ENCODE assay signal across 1 cellular context in the genomic region with DNA sequence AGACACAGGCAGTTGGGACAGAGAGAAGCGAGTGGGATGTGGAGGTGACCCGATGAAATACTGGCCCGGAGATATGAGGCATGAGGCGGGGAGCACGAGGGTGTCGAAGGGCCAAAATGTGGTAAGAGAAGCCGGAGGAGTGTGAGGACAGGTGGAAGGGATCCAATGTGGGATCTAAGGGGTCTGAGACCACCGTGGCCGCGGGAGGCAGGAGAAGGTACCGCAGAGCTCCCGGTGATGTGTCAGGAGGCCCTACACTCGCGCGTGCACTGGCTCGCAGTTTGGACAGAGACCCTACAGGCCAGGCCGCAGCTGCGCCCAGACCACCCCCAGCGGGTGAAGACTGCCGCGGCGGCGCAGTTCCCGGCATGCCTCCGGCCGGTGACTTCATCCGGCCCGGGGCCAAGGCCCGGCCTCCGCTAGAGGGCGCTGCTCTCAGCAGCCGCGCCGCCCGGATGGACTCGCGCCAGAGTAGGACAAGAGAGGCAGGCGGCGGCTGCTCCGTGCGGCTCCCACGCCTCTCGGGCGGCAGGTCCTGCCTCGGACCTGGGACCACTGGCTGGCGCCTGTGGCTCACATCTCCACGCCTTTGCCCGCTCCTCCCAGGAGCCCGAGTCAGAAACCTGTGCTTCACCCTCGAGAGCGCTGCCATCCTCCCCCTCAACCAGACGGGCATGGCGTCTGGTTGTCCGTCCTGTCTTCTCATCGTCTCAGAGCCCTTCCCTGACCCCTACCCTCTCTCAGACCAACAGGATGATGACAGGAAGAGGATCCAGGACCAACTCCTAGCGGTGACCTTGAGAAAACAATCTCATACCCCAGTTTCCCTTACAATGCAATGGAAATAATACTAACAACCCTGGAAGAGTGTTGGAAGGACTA.
TF ChIP-seq lines count a peak whose summit lies in the region.

No MANE protein-coding gene starts in this region.

TF ChIP-seq in HepG2, 621 proteins besides CTCF, POLR2A, EP300 and RAD21 (continued from another document and continues in another):
- TF ChIP-seq ZNF256 (CRISPR knock-in tag; conservative IDR thresholded peaks at IDR 0.05): no peak
- peak; percentile 34; the same call in 1 of the 2 replicates for TF ChIP-seq SUZ12 (IDR thresholded peaks at IDR 0.05; ENCODE audit: low read depth, low read length)
- no peak for TF ChIP-seq ZNF615 (CRISPR knock-in tag; IDR thresholded peaks at IDR 0.05; ENCODE audit: borderline replicate concordance)
- TF ChIP-seq GZF1 (CRISPR knock-in tag; IDR thresholded peaks at IDR 0.05): no peak
- TF ChIP-seq TP53 (CRISPR knock-in tag; conservative IDR thresholded peaks at IDR 0.05): no peak
- TF ChIP-seq SRY (CRISPR knock-in tag; IDR thresholded peaks at IDR 0.05): peak; percentile 12; the same call in 1 of the 2 replicates
- TF ChIP-seq ELF3 (CRISPR knock-in tag; IDR thresholded peaks at IDR 0.05): peak; percentile 47
- TF ChIP-seq ZNF12 (CRISPR knock-in tag; IDR thresholded peaks at IDR 0.05): peak; percentile 53; the same call in 1 of the 2 replicates
- TF ChIP-seq FOXO1 (CRISPR knock-in tag; IDR thresholded peaks at IDR 0.05): peak; percentile 82
- peak; percentile 96; the same call in 1 of the 2 replicates for TF ChIP-seq ZFP91 (CRISPR knock-in tag; IDR thresholded peaks at IDR 0.05; ENCODE audit: borderline replicate concordance)
- TF ChIP-seq U2AF1 (optimal IDR thresholded peaks at IDR 0.05; ENCODE audit: low read depth, low read length): peak; percentile 61
- TF ChIP-seq BCL3 (CRISPR knock-in tag; IDR thresholded peaks at IDR 0.05): no peak
- peak; percentile 73 for TF ChIP-seq ETV6 (CRISPR knock-in tag; conservative IDR thresholded peaks at IDR 0.05)
- no peak; the same call in 1 of the 2 replicates for TF ChIP-seq PRMT3 (CRISPR knock-in tag; IDR thresholded peaks at IDR 0.05; ENCODE audit: borderline replicate concordance, low read depth)
- TF ChIP-seq, protein P1, sequence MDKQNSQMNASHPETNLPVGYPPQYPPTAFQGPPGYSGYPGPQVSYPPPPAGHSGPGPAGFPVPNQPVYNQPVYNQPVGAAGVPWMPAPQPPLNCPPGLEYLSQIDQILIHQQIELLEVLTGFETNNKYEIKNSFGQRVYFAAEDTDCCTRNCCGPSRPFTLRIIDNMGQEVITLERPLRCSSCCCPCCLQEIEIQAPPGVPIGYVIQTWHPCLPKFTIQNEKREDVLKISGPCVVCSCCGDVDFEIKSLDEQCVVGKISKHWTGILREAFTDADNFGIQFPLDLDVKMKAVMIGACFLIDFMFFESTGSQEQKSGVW (CRISPR knock-in tag; IDR thresholded peaks at IDR 0.05; ENCODE audit: borderline replicate concordance): peak; percentile 90; the same call in 1 of the 2 replicates
- no peak for TF ChIP-seq ZBTB8A (CRISPR knock-in tag; IDR thresholded peaks at IDR 0.05; ENCODE audit: borderline replicate concordance, low read depth)
- no peak for TF ChIP-seq ZSCAN5A (CRISPR knock-in tag; IDR thresholded peaks at IDR 0.05; ENCODE audit: borderline replicate concordance)
- TF ChIP-seq, protein P2, sequence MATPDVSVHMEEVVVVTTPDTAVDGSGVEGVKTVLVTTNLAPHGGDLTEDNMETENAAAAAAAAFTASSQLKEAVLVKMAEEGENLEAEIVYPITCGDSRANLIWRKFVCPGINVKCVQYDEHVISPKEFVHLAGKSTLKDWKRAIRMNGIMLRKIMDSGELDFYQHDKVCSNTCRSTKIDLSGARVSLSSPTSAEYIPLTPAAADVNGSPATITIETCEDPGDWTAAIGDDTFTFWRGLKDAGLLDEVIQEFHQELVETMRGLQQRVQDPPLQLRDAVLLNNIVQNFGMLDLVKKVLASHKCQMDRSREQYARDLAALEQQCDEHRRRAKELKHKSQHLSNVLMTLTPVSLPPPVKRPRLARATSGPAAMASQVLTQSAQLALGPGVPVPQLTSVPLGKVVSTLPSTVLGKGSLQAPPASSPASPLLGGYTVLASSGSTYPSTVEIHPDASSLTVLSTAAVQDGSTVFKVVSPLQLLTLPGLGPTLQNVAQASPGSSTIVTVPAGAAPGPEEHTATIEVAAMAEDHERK (CRISPR knock-in tag; IDR thresholded peaks at IDR 0.05; ENCODE audit: low read depth): no peak
- no peak for TF ChIP-seq MTF1 (CRISPR knock-in tag; IDR thresholded peaks at IDR 0.05)
- 0 out of 2 replicates have a peak, but pooled peaks have one; percentile 24 for TF ChIP-seq SP140L (CRISPR knock-in tag; IDR thresholded peaks at IDR 0.05; ENCODE audit: borderline replicate concordance)
- TF ChIP-seq ZNF607 (CRISPR knock-in tag; IDR thresholded peaks at IDR 0.05; ENCODE audit: borderline replicate concordance): peak; percentile 91; the same call in 1 of the 2 replicates
- TF ChIP-seq ZNF776 (CRISPR knock-in tag; IDR thresholded peaks at IDR 0.05): peak; percentile 84; the same call in 1 of the 2 replicates
- TF ChIP-seq MTF2 (CRISPR knock-in tag; IDR thresholded peaks at IDR 0.05; ENCODE audit: borderline replicate concordance): no peak; the same call in 1 of the 2 replicates
- no peak for TF ChIP-seq DPF2 (CRISPR knock-in tag; IDR thresholded peaks at IDR 0.05; ENCODE audit: borderline replicate concordance, low read depth)
- no peak for TF ChIP-seq ONECUT2 (CRISPR knock-in tag; IDR thresholded peaks at IDR 0.05)
- TF ChIP-seq ZNF225 (CRISPR knock-in tag; IDR thresholded peaks at IDR 0.05): no peak
- TF ChIP-seq YEATS4 (CRISPR knock-in tag; IDR thresholded peaks at IDR 0.05; ENCODE audit: borderline replicate concordance): peak; percentile 73; the same call in 1 of the 2 replicates
- no peak for TF ChIP-seq DNMT1 (CRISPR knock-in tag; IDR thresholded peaks at IDR 0.05)
- no peak for TF ChIP-seq ZFP62 (CRISPR knock-in tag; IDR thresholded peaks at IDR 0.05)
- TF ChIP-seq ZNF550 (CRISPR knock-in tag; IDR thresholded peaks at IDR 0.05; ENCODE audit: borderline replicate concordance): no peak
- peak; percentile 87 for TF ChIP-seq NFKB2 (CRISPR knock-in tag; IDR thresholded peaks at IDR 0.05; ENCODE audit: borderline replicate concordance)
- 0 out of 2 replicates have a peak, but pooled peaks have one; percentile 36 for TF ChIP-seq AKNA (CRISPR knock-in tag; IDR thresholded peaks at IDR 0.05; ENCODE audit: borderline replicate concordance)
- TF ChIP-seq TEAD2 (CRISPR knock-in tag; IDR thresholded peaks at IDR 0.05): no peak
- no peak for TF ChIP-seq MAFF (IDR thresholded peaks at IDR 0.05; ENCODE audit: low read depth, low read length)
- TF ChIP-seq, protein P3, sequence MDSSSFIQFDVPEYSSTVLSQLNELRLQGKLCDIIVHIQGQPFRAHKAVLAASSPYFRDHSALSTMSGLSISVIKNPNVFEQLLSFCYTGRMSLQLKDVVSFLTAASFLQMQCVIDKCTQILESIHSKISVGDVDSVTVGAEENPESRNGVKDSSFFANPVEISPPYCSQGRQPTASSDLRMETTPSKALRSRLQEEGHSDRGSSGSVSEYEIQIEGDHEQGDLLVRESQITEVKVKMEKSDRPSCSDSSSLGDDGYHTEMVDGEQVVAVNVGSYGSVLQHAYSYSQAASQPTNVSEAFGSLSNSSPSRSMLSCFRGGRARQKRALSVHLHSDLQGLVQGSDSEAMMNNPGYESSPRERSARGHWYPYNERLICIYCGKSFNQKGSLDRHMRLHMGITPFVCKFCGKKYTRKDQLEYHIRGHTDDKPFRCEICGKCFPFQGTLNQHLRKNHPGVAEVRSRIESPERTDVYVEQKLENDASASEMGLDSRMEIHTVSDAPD (CRISPR knock-in tag; IDR thresholded peaks at IDR 0.05): no peak; the same call in 1 of the 2 replicates
- TF ChIP-seq ISL2 (CRISPR knock-in tag; IDR thresholded peaks at IDR 0.05): peak; percentile 79
- peak; percentile 72; the same call in 1 of the 2 replicates for TF ChIP-seq ZNF737 (CRISPR knock-in tag; IDR thresholded peaks at IDR 0.05; ENCODE audit: borderline replicate concordance)
- TF ChIP-seq TGIF2 (CRISPR knock-in tag; IDR thresholded peaks at IDR 0.05): peak; percentile 45; the same call in 1 of the 2 replicates
- no peak for TF ChIP-seq ZNF496 (CRISPR knock-in tag; IDR thresholded peaks at IDR 0.05; ENCODE audit: insufficient replicate concordance)
- TF ChIP-seq, protein P4, sequence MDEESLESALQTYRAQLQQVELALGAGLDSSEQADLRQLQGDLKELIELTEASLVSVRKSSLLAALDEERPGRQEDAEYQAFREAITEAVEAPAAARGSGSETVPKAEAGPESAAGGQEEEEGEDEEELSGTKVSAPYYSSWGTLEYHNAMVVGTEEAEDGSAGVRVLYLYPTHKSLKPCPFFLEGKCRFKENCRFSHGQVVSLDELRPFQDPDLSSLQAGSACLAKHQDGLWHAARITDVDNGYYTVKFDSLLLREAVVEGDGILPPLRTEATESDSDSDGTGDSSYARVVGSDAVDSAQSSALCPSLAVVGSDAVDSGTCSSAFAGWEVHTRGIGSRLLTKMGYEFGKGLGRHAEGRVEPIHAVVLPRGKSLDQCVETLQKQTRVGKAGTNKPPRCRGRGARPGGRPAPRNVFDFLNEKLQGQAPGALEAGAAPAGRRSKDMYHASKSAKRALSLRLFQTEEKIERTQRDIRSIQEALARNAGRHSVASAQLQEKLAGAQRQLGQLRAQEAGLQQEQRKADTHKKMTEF (CRISPR knock-in tag; IDR thresholded peaks at IDR 0.05): peak; percentile 99
- no peak; the same call in 1 of the 2 replicates for TF ChIP-seq SP5 (CRISPR knock-in tag; IDR thresholded peaks at IDR 0.05; ENCODE audit: borderline replicate concordance, low read depth)
- TF ChIP-seq, protein P5, sequence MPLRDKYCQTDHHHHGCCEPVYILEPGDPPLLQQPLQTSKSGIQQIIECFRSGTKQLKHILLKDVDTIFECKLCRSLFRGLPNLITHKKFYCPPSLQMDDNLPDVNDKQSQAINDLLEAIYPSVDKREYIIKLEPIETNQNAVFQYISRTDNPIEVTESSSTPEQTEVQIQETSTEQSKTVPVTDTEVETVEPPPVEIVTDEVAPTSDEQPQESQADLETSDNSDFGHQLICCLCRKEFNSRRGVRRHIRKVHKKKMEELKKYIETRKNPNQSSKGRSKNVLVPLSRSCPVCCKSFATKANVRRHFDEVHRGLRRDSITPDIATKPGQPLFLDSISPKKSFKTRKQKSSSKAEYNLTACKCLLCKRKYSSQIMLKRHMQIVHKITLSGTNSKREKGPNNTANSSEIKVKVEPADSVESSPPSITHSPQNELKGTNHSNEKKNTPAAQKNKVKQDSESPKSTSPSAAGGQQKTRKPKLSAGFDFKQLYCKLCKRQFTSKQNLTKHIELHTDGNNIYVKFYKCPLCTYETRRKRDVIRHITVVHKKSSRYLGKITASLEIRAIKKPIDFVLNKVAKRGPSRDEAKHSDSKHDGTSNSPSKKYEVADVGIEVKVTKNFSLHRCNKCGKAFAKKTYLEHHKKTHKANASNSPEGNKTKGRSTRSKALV (CRISPR knock-in tag; IDR thresholded peaks at IDR 0.05): peak; percentile 80
- TF ChIP-seq PLRG1 (conservative IDR thresholded peaks at IDR 0.05): no peak
